9 cellular contexts compared by ENCODE assay signal in genomic region chr7:82443044-82443800, GRCh38. TPM values are rescaled to one million over a fixed set of nuclear protein-coding genes. Genes with fewer than 3 reads are reported as not detected.
DNase-seq lines count a peak whose midpoint lies in the region; ATAC-seq and TF ChIP-seq lines count a peak whose summit lies in the region.
"Had no signal": no experiment of that assay in that cellular context is flagged by ENCODE, and none has a peak within 500 bp of the region (broad histone marks: within the 10 kb centered on the region; RNA-seq: fewer than 3 reads in every experiment).

Gene CACNA2D1, minus strand, starts transcription at chr7:82443777.

- peak within 1 kb of the TSS; percentile 100 for H2AFZ ChIP-seq in neural progenitor cell (replicated peaks)

- H3K27me3 ChIP-seq in gastroesophageal sphincter = no peaks in the 10 kb centered on the region
- H3K27me3 ChIP-seq in neural progenitor cell = peaks cover 29% of the 10 kb centered on the region

- peak; percentile 75 for ATAC-seq in activated CD8-positive, alpha-beta T cell treated with anti-CD3 and anti-CD28 coated beads, Interleukin-2, amount 10 ng/mL, durations not matched to agents 7 days and 5 days
- ATAC-seq in gastroesophageal sphincter = peak; percentile 53

- H3K36me3 Mint-ChIP-seq in activated CD8-positive, alpha-beta T cell treated with anti-CD3 and anti-CD28 coated beads, Interleukin-2, amount 10 ng/mL, durations not matched to agents 7 days and 5 days (ENCODE audit: low read depth) = no peaks in the 10 kb centered on the region
- H3K36me3 Mint-ChIP-seq in neural progenitor cell = no peaks in the 10 kb centered on the region

- peak within 1 kb of the TSS; percentile 45 for H3K4me3 Mint-ChIP-seq in activated CD8-positive, alpha-beta T cell treated with anti-CD3 and anti-CD28 coated beads, Interleukin-2, amount 10 ng/mL, durations not matched to agents 7 days and 5 days
- H3K4me3 Mint-ChIP-seq in neural progenitor cell = peak within 1 kb of the TSS; percentile 98

- H3K27ac ChIP-seq in gastroesophageal sphincter (peak within 1 kb of the TSS; percentile 70 to 98 (median 95)), neural progenitor cell (no peak within 1 kb of the TSS)

- peaks cover 4% of the 10 kb centered on the region for H3K4me1 Mint-ChIP-seq in activated CD8-positive, alpha-beta T cell treated with anti-CD3 and anti-CD28 coated beads, Interleukin-2, amount 10 ng/mL, durations not matched to agents 7 days and 5 days (ENCODE audit: low read depth)
- H3K4me1 Mint-ChIP-seq in neural progenitor cell = peaks cover 30% of the 10 kb centered on the region

- H3K4me2 ChIP-seq in neural progenitor cell = peak within 1 kb of the TSS; percentile 91

- no peak within 1 kb of the TSS for H3K27ac Mint-ChIP-seq in activated CD8-positive, alpha-beta T cell treated with anti-CD3 and anti-CD28 coated beads, Interleukin-2, amount 10 ng/mL, durations not matched to agents 7 days and 5 days
- H3K27ac Mint-ChIP-seq in neural progenitor cell = peak within 1 kb of the TSS; percentile 90

- H3K9me3 Mint-ChIP-seq in activated CD8-positive, alpha-beta T cell treated with anti-CD3 and anti-CD28 coated beads, Interleukin-2, amount 10 ng/mL, durations not matched to agents 7 days and 5 days (ENCODE audit: insufficient read depth) = no peaks in the 10 kb centered on the region
- H3K9me3 Mint-ChIP-seq in neural progenitor cell = no peaks in the 10 kb centered on the region

- TF ChIP-seq CTCF in gastroesophageal sphincter (IDR thresholded peaks at IDR 0.05) = no peak
- peak; percentile 24 for TF ChIP-seq CTCF in neural progenitor cell (IDR thresholded peaks at IDR 0.05)

- 0% methylated on average over 8 of the region's 107 CpGs; no CpG with 5 or more reads in 1 of the 2 donors for WGBS in gastroesophageal sphincter (ENCODE audit: low coverage in 1 of 2), 2 donors

- peaks cover 8% of the 10 kb centered on the region for H4K20me1 ChIP-seq in neural progenitor cell (ENCODE audit: low read depth)

- TF ChIP-seq EP300 in gastroesophageal sphincter (IDR thresholded peaks at IDR 0.05) = no peak

- H3K9ac ChIP-seq in neural progenitor cell = no peak within 1 kb of the TSS

- DNase-seq in DMS153 (lab: John Stamatoyannopoulos, UW) (peak; percentile 49), DMS153 treated with DMSO at 0.1 percent for 48 hours (lab: John Stamatoyannopoulos, UW; ENCODE audit: unreplicated experiment) (no peak), HK-2 (ENCODE audit: unreplicated experiment) (peak; percentile 53), neural progenitor cell (ENCODE audit: low spot score) (peak; percentile 83), A172 (ENCODE audit: low spot score) (no peak), NCI-H1417 treated with DMSO at 0.1 percent for 48 hours (lab: John Stamatoyannopoulos, UW) (no peak)
- no peak for DNase-seq in activated CD8-positive, alpha-beta T cell treated with anti-CD3 and anti-CD28 coated beads, Interleukin-2, amount 10 ng/mL, durations not matched to agents 7 days and 5 days

- H3K79me2 ChIP-seq in neural progenitor cell (ENCODE audit: low read depth) = peaks cover 29% of the 10 kb centered on the region

- H3K36me3 ChIP-seq in gastroesophageal sphincter = no peaks in the 10 kb centered on the region
- no peaks in the 10 kb centered on the region for H3K36me3 ChIP-seq in neural progenitor cell

- CTCF ChIA-PET in activated CD8-positive, alpha-beta T cell treated with anti-CD3 and anti-CD28 coated beads, Interleukin-2, amount 10 ng/mL, durations not matched to agents 7 days and 5 days (lab: Charles Lee) = no interaction called here

- peaks cover 41% of the 10 kb centered on the region for H3F3A ChIP-seq in neural progenitor cell (ENCODE audit: low read depth)

- H3K9me3 ChIP-seq in gastroesophageal sphincter = no peaks in the 10 kb centered on the region
- no peaks in the 10 kb centered on the region for H3K9me3 ChIP-seq in neural progenitor cell (ENCODE audit: low read depth)

- peaks cover 40% of the 10 kb centered on the region for H3K27me3 Mint-ChIP-seq in activated CD8-positive, alpha-beta T cell treated with anti-CD3 and anti-CD28 coated beads, Interleukin-2, amount 10 ng/mL, durations not matched to agents 7 days and 5 days (ENCODE audit: low read depth)
- H3K27me3 Mint-ChIP-seq in neural progenitor cell (ENCODE audit: insufficient read depth, low read depth) = peaks cover 3% of the 10 kb centered on the region

- POLR2A ChIA-PET in activated CD8-positive, alpha-beta T cell treated with anti-CD3 and anti-CD28 coated beads, Interleukin-2, amount 10 ng/mL, durations not matched to agents 7 days and 5 days (lab: Charles Lee) = no interaction called here

- H3K4me1 ChIP-seq in gastroesophageal sphincter (peaks cover 0 to 32% (median 6%) of the 10 kb centered on the region in 3 donors), neural progenitor cell (peaks cover 39% of the 10 kb centered on the region)

- peak; percentile 21 to 41 for TF ChIP-seq POLR2A in gastroesophageal sphincter (IDR thresholded peaks at IDR 0.05)

- H3K4me3 ChIP-seq in gastroesophageal sphincter = peak within 1 kb of the TSS; percentile 84 to 85
- peak within 1 kb of the TSS; percentile 91 for H3K4me3 ChIP-seq in neural progenitor cell

RNA-seq across cellular contexts. Expression of gene CACNA2D1, which starts in this region (rescaled TPM):
- total RNA-seq in activated CD8-positive, alpha-beta T cell treated with anti-CD3 and anti-CD28 coated beads, Interleukin-2, amount 10 ng/mL, durations not matched to agents 7 days and 5 days = not detected
- total RNA-seq in gastroesophageal sphincter (10 to 100 TPM; 29.8 to 47.6 (median 36.6) TPM), neural progenitor cell (ENCODE audit: low replicate concordance) (1.5 and 1.8 TPM in 2 replicates)
- 0.24 TPM in 1 of 2 replicates, not detected in the other for total RNA-seq in A172 (2014; rRNA removed; shearing (Covaris generic))
- total RNA-seq: activated CD8-positive, alpha-beta memory T cell treated with anti-CD3 and anti-CD28 coated beads for 36 hours had no signal

Comparison
In these comparisons a context has a peak if more than half of its experiments do, and no peak if none do; other contexts are left out.
1. RNA of gene CACNA2D1 (total RNA-seq): 29.8 to 47.6 TPM in gastroesophageal sphincter; 1.5 to 1.8 TPM in neural progenitor cell, 0.24 TPM in A172 and not detected in activated CD8-positive, alpha-beta T cell treated with anti-CD3 and anti-CD28 coated beads, Interleukin-2, amount 10 ng/mL, durations not matched to agents 7 days and 5 days; every median in the first group is over 10 times any median in the second.
2. DNase-seq: peak in DMS153 (single experiment), HK-2 (single experiment) and neural progenitor cell (single experiment); none in DMS153 treated with DMSO at 0.1 percent for 48 hours (single experiment), activated CD8-positive, alpha-beta T cell treated with anti-CD3 and anti-CD28 coated beads, Interleukin-2, amount 10 ng/mL, durations not matched to agents 7 days and 5 days (single experiment), A172 (single experiment) and NCI-H1417 treated with DMSO at 0.1 percent for 48 hours (single experiment).
3. Peak in ATAC-seq in activated CD8-positive, alpha-beta T cell treated with anti-CD3 and anti-CD28 coated beads, Interleukin-2, amount 10 ng/mL, durations not matched to agents 7 days and 5 days; RNA of the gene not detected or under 1 TPM.